In genomic region chr3:131856171-131856570, GRCh38 we compare ENCODE assay signal across 29 cellular contexts.
"Had no signal": no experiment of that assay in that cellular context is flagged by ENCODE, and none has a peak within 500 bp of the region (broad histone marks: within the 10 kb centered on the region; RNA-seq: fewer than 3 reads in every experiment).

No MANE protein-coding gene starts in this region.

- H3K4me3 ChIP-seq: PC-9, SJSA1 had no signal

- ATAC-seq: activated CD8-positive, alpha-beta T cell treated with anti-CD3 and anti-CD28 coated beads for 36 hours; activated T-cell treated with anti-CD3 and anti-CD28 coated beads, Interleukin-2, amount 50 U/mL, for 72 hours; activated T-helper 17 cell treated with anti-CD3 and anti-CD28 coated beads, Interleukin-2, amount 50 U/mL, for 72 hours had no signal

- H3K36me3 ChIP-seq: brain microvascular endothelial cell, SJSA1 had no signal

- H3K9me3 ChIP-seq: SJSA1, SK-N-SH had no signal

- H3K27me3 ChIP-seq: brain microvascular endothelial cell had no signal

- H3K4me1 ChIP-seq: SJSA1 had no signal

- H3K27ac ChIP-seq: brain microvascular endothelial cell, KMS-11, PC-9, SJSA1 had no signal

- DNase-seq: activated CD4-positive, alpha-beta T cell treated with anti-CD3 and anti-CD28 coated beads, Interleukin-2, amount 10 ng/mL, durations not matched to agents 24 days and 14 days; activated CD4-positive, alpha-beta T cell treated with anti-CD3 and anti-CD28 coated beads, Interleukin-2, amount 50 U/mL, for 4 hours; activated CD8-positive, alpha-beta T cell treated with anti-CD3 and anti-CD28 coated beads for 36 hours; activated effector memory CD4-positive, alpha-beta T cell treated with anti-CD3 and anti-CD28 coated beads, Interleukin-2, amount 50 U/mL, for 16 hours; activated naive CD4-positive, alpha-beta T cell; activated naive CD4-positive, alpha-beta T cell treated with anti-CD3 and anti-CD28 coated beads, Interleukin-2, amount 50 U/mL, for 16 hours; activated naive CD8-positive, alpha-beta T cell treated with anti-CD3 and anti-CD28 coated beads for 36 hours; activated T-cell treated with anti-CD3 and anti-CD28 coated beads, Interleukin-2, amount 50 U/mL, for 1 hour; activated T-cell treated with anti-CD3 and anti-CD28 coated beads, Interleukin-2, amount 50 U/mL, for 72 hours; amniotic stem cell; aorta; brain microvascular endothelial cell; NCI-H1092 treated with DMSO at 0.1 percent for 48 hours; NCI-H1417; NCI-H146; NCI-H187; NCI-H2029 treated with DMSO at 0.1 percent for 48 hours; NCI-H2107; NCI-H2171; NCI-H510A; NCI-H526; NCI-H748 treated with DMSO at 0.1 percent for 48 hours; NK-92 treated with Interleukin-12 subunit alpha and Interleukin-12 subunit beta, amount 100 ng/mL, for 24 hours; PC-9; SHP77 treated with DMSO at 0.1 percent for 48 hours; SK-N-SH had no signal
